Comparison of ENCODE assay signal across 8 cellular contexts in genomic region chr13:44437356-44438233, GRCh38.
DNase-seq lines count a peak whose midpoint lies in the region; ATAC-seq and TF ChIP-seq lines count a peak whose summit lies in the region.

No MANE protein-coding gene starts in this region.

- H3K79me2 ChIP-seq in H9 (ENCODE audit: insufficient read depth, low read length), result no peaks in the 10 kb centered on the region

- no CpG with 5 or more reads among the region's 5 CpGs for WGBS in H9 (ENCODE audit: extremely low coverage, insufficient read length, low lambda C conversion rate)
- 2% methylated on average over 5 of the region's 5 CpGs for whole genome bisulfite sequencing in right lobe of liver (ENCODE audit: insufficient coverage, low coverage, low lambda C conversion rate, missing lambda C conversion rate)
- WGBS in transverse colon (ENCODE audit: low coverage in 1 of 2), 2 donors, result 2 to 6% methylated on average over 5 of the region's 5 CpGs

- DNase-seq in H9 (no peak), NT2/D1 (ENCODE audit: low read depth, low spot score) (no peak), cerebellar cortex (ENCODE audit: low spot score) (peak; percentile 82), right lobe of liver (no peak), transverse colon (no peak), H4 (ENCODE audit: low spot score) (no peak)

- no peak overlapping the region for H3T11ph ChIP-seq in H9 (ENCODE audit: low read length)

- H3K27me3 Mint-ChIP-seq in H9 (ENCODE audit: low read depth), result no peaks in the 10 kb centered on the region; the same call in 1 of the 2 replicates

- ATAC-seq in right lobe of liver (peak in 2 of 4 donors; percentile 11 to 12), GM21786 (IDR thresholded peaks at IDR 0.05; ENCODE audit: unreplicated experiment) (no peak)

- no peaks in the 10 kb centered on the region for H3K27me3 ChIP-seq in BLaER1
- H3K27me3 ChIP-seq in H9 (ENCODE audit: insufficient read depth, low read length), result no peaks in the 10 kb centered on the region
- no peaks in the 10 kb centered on the region for H3K27me3 ChIP-seq in NT2/D1 (ENCODE audit: insufficient read depth, insufficient read length)
- no peaks in the 10 kb centered on the region for H3K27me3 ChIP-seq in right lobe of liver
- no peaks in the 10 kb centered on the region for H3K27me3 ChIP-seq in transverse colon

- H3K18ac ChIP-seq in H9 (ENCODE audit: insufficient read length, low read depth, low read length), result no peak overlapping the region

- H4K20me1 ChIP-seq in BLaER1 (peaks cover 24% of the 10 kb centered on the region), H9 (ENCODE audit: control insufficient read depth, insufficient read depth, insufficient read length) (no peaks in the 10 kb centered on the region)

- H3K4me2 ChIP-seq in BLaER1 (peak overlapping the region; percentile 84), H9 (ENCODE audit: insufficient read depth, insufficient read length, low read length) (no peak overlapping the region)

- no peak overlapping the region for H4K5ac ChIP-seq in H9 (ENCODE audit: insufficient read length, low read depth, low read length)

- no peak overlapping the region for H2AK5ac ChIP-seq in H9 (ENCODE audit: insufficient read length, low read length)

- H3K14ac ChIP-seq in H9 (ENCODE audit: insufficient read depth, low read length), result no peak overlapping the region

- intact Hi-C loops in right lobe of liver (cut with DNase I), result no loop called here
- intact Hi-C loops in transverse colon (cut with DNase I; ENCODE audit: low total_unique reads), result loop anchor here (10.0 kb wide), 2 partner anchors 133 to 223 kb away; no protein-coding TSS in a partner anchor

- TF ChIP-seq EP300 in transverse colon (IDR thresholded peaks at IDR 0.05; ENCODE audit: low read depth), result no peak

- no peak overlapping the region for H2AFZ ChIP-seq in H9 (ENCODE audit: low read length)

- H3K4me1 ChIP-seq in BLaER1 (peaks cover 46% of the 10 kb centered on the region), H9 (ENCODE audit: insufficient read depth, low read length) (no peaks in the 10 kb centered on the region), NT2/D1 (ENCODE audit: insufficient read depth, insufficient read length) (no peaks in the 10 kb centered on the region), right lobe of liver (peaks cover 0 to 22% (median 3%) of the 10 kb centered on the region in 4 donors), transverse colon (peaks cover 3 to 39% (median 30%) of the 10 kb centered on the region in 4 donors)

- peak overlapping the region; percentile 86 to 97 for H3K4me3 Mint-ChIP-seq in H9

- H4K8ac ChIP-seq in H9 (replicated peaks; ENCODE audit: insufficient read length, low read depth, low read length), result no peak overlapping the region

- no peak overlapping the region for H3K4ac ChIP-seq in H9 (ENCODE audit: low read depth, low read length)

- peak overlapping the region in 1 of 3 experiments; percentile 77; a peak in 3 of 7 replicates for H3K27ac Mint-ChIP-seq in H9

- H3K9me3 ChIP-seq in BLaER1, result no peaks in the 10 kb centered on the region
- no peaks in the 10 kb centered on the region for H3K9me3 ChIP-seq in H9 (ENCODE audit: control insufficient read depth, low read depth, low read length)
- no peaks in the 10 kb centered on the region for H3K9me3 ChIP-seq in NT2/D1 (ENCODE audit: insufficient read depth, low read length)
- H3K9me3 ChIP-seq in right lobe of liver, result no peaks in the 10 kb centered on the region
- no peaks in the 10 kb centered on the region for H3K9me3 ChIP-seq in transverse colon

- no peak overlapping the region for H4K91ac ChIP-seq in H9 (ENCODE audit: insufficient read length, low read depth, low read length)

- no peak overlapping the region for H2BK20ac ChIP-seq in H9 (ENCODE audit: low read depth, low read length, poor library complexity, severe bottlenecking)

- H3K9me3 Mint-ChIP-seq in H9, result no peaks in the 10 kb centered on the region

- no peak overlapping the region for H2BK5ac ChIP-seq in H9 (ENCODE audit: insufficient read length, low read length)

- peaks cover 22% of the 10 kb centered on the region for H3K36me3 ChIP-seq in BLaER1
- peaks cover 21% of the 10 kb centered on the region for H3K36me3 ChIP-seq in NT2/D1 (ENCODE audit: insufficient read depth, insufficient read length, low read length)
- H3K36me3 ChIP-seq in right lobe of liver, result peaks cover 0 to 16% (median 0%) of the 10 kb centered on the region in 4 donors
- peaks cover 0 to 12% (median 4%) of the 10 kb centered on the region in 4 donors for H3K36me3 ChIP-seq in transverse colon

- no peak overlapping the region for H2BK12ac ChIP-seq in H9 (ENCODE audit: insufficient read length, low read depth, low read length)

- peaks cover 28 to 34% of the 10 kb centered on the region in 2 experiments for H3K4me1 Mint-ChIP-seq in H9

- peak overlapping the region; percentile 99 for H3K27ac ChIP-seq in BLaER1
- no peak overlapping the region for H3K27ac ChIP-seq in H9 (ENCODE audit: insufficient read length, low read depth, low read length)
- peak overlapping the region; percentile 79 to 100 (median 98) for H3K27ac ChIP-seq in right lobe of liver
- H3K27ac ChIP-seq in transverse colon, result peak overlapping the region; percentile 87 to 92 (median 90)

- H2BK120ac ChIP-seq in H9 (ENCODE audit: low read depth, low read length, poor library complexity, severe bottlenecking), result no peak overlapping the region

- TF ChIP-seq POLR2A in right lobe of liver (IDR thresholded peaks at IDR 0.05) (no peak), transverse colon (IDR thresholded peaks at IDR 0.05) (no peak)

- H3K79me1 ChIP-seq in H9 (ENCODE audit: insufficient read depth, low read depth, low read length, poor library complexity, severe bottlenecking), result peaks cover 6% of the 10 kb centered on the region

- peaks cover 7% of the 10 kb centered on the region for H3K23me2 ChIP-seq in H9 (ENCODE audit: insufficient read length, low read depth, low read length, poor library complexity, severe bottlenecking)

- H3K9ac ChIP-seq in BLaER1 (peak overlapping the region; percentile 98), H9 (ENCODE audit: extremely low read depth, insufficient read length, low read length) (no peak overlapping the region), NT2/D1 (ENCODE audit: insufficient read length, low read depth) (peak overlapping the region; percentile 79)

- H3K23ac ChIP-seq in H9 (ENCODE audit: insufficient read length, low read depth, low read length), result no peak overlapping the region

- in situ Hi-C loops in transverse colon (cut with MboI; ENCODE audit: low pct_ligation_motif_present in 1 of 4, low pct_unique_long_range_greater_than_20kb in 1 of 4, low sequenced_read_pairs in 3 of 4), result loop anchor here (5.0 to 25.0 kb wide), 8 partner anchors 250 to 533 kb away; no protein-coding TSS in a partner anchor

- H3K4me3 ChIP-seq in BLaER1 (peak overlapping the region; percentile 85), NT2/D1 (ENCODE audit: insufficient read length, low read depth) (peak overlapping the region; percentile 34), right lobe of liver (peak overlapping the region; percentile 46 to 71 (median 69)), transverse colon (peak overlapping the region in 3 of 4 donors; percentile 51 to 65 (median 52))

- H3K36me3 Mint-ChIP-seq in H9 (ENCODE audit: insufficient read depth in 1 of 3, low read depth in 3 of 3), result peaks cover 26 to 34% (median 27%) of the 10 kb centered on the region in 3 experiments; a peak in 6 of 7 replicates

- no peak overlapping the region for H3K56ac ChIP-seq in H9 (ENCODE audit: insufficient read length, low read depth, low read length)

- no peak overlapping the region for H2BK15ac ChIP-seq in H9 (ENCODE audit: low read depth, low read length)

- peak; percentile 77 for TF ChIP-seq CTCF in H9 (conservative IDR thresholded peaks at IDR 0.05)
- TF ChIP-seq CTCF in right lobe of liver (IDR thresholded peaks at IDR 0.05), result peak; percentile 54 to 63 (median 57)
- TF ChIP-seq CTCF in transverse colon (IDR thresholded peaks at IDR 0.05), result peak; percentile 50 to 71 (median 58)

Comparison
In these comparisons a context has a peak if more than half of its experiments do, and no peak if none do; other contexts are left out.
1. H3K4me3 ChIP-seq: peak in every context shown above with its lines; median percentile 85 in BLaER1; 69 in right lobe of liver; 52 in transverse colon; 34 in NT2/D1.